12 cellular contexts compared by ENCODE assay signal in the genomic region with DNA sequence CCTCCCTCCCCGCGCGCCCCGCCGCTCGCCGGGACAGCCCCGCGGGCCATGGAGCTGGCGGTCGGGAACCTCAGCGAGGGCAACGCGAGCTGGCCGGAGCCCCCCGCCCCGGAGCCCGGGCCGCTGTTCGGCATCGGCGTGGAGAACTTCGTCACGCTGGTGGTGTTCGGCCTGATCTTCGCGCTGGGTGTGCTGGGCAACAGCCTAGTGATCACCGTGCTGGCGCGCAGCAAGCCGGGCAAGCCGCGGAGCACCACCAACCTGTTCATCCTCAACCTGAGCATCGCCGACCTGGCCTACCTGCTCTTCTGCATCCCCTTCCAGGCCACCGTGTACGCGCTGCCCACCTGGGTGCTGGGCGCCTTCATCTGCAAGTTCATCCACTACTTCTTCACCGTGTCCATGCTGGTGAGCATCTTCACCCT. TPM values are rescaled to one million over a fixed set of nuclear protein-coding genes. Genes with fewer than 3 reads are reported as not detected.
A peak's percentile ranks its signal among the peaks of the same experiment; 100 is the strongest.
DNase-seq lines count a peak whose midpoint lies in the region; ATAC-seq, FAIRE-seq and TF ChIP-seq lines count a peak whose summit lies in the region.
"Had no signal": no experiment of that assay in that cellular context is flagged by ENCODE, and none has a peak within 500 bp of the region (broad histone marks: within the 10 kb centered on the region; RNA-seq: fewer than 3 reads in every experiment).

No MANE protein-coding gene starts in this region.

- H3K27me3 ChIP-seq in SJCRH30 = no peaks in the 10 kb centered on the region

- TF ChIP-seq CTCF in chondrocyte (IDR thresholded peaks at IDR 0.05) (no peak), natural killer cell (IDR thresholded peaks at IDR 0.05) (no peak)

- peak; percentile 12 for DNase-seq in stimulated activated CD4-positive, alpha-beta T cell treated with anti-CD3 and anti-CD28 coated beads, Interleukin-15, amount 100 ng/mL, for 24 hours
- no peak for DNase-seq in stimulated activated CD4-positive, alpha-beta T cell treated with anti-CD3 and anti-CD28 coated beads, Interleukin-1b, Interleukin-23, amount 100 ng/mL, for 48 hours
- DNase-seq in chondrocyte (ENCODE audit: low spot score) (no peak), natural killer cell (no peak), SJCRH30 (no peak), NCI-H526 (lab: John Stamatoyannopoulos, UW) (no peak), H54 (ENCODE audit: insufficient read length, low spot score) (no peak)
- DNase-seq: NCI-H2029 treated with DMSO at 0.1 percent for 48 hours, SHP77 had no signal

- no peaks in the 10 kb centered on the region for H3K9me3 ChIP-seq in SJCRH30 (replicated peaks)

- H3K36me3 Mint-ChIP-seq in chondrocyte (ENCODE audit: low read depth) (peaks cover 1% of the 10 kb centered on the region), natural killer cell (peaks cover 14% of the 10 kb centered on the region)

- H3K27ac Mint-ChIP-seq in chondrocyte (ENCODE audit: unreplicated experiment) = no peak overlapping the region
- no peak overlapping the region for H3K27ac Mint-ChIP-seq in natural killer cell

- H3K9me3 Mint-ChIP-seq in chondrocyte (ENCODE audit: low read depth) = peaks cover 17% of the 10 kb centered on the region
- peaks cover 3 to 6% of the 10 kb centered on the region in 2 donors for H3K9me3 Mint-ChIP-seq in natural killer cell

- H3K4me3 Mint-ChIP-seq in chondrocyte (ENCODE audit: unreplicated experiment) (peak overlapping the region; percentile 7), natural killer cell (peak overlapping the region; percentile 63)

- intact Hi-C loops in natural killer cell (cut with micrococcal nuclease) = no loop called here

- FAIRE-seq in H54 (lab: Jason Lieb, UNC) = no peak

- no peak overlapping the region for H3K27ac ChIP-seq in SJCRH30

- peaks cover 73% of the 10 kb centered on the region for H3K27me3 Mint-ChIP-seq in chondrocyte (ENCODE audit: low read depth)
- peaks cover 51 to 63% of the 10 kb centered on the region in 2 donors for H3K27me3 Mint-ChIP-seq in natural killer cell (ENCODE audit: low read depth in 2 of 2)

- no peak for ATAC-seq in natural killer cell
- ATAC-seq in GM18517 (IDR thresholded peaks at IDR 0.05; ENCODE audit: unreplicated experiment) = no peak
- ATAC-seq: sciatic nerve had no signal

- H3K4me1 Mint-ChIP-seq in chondrocyte (ENCODE audit: low read depth) (peaks cover 13% of the 10 kb centered on the region), natural killer cell (peaks cover 13 to 16% of the 10 kb centered on the region in 2 donors)

- no peaks in the 10 kb centered on the region for H3K4me1 ChIP-seq in SJCRH30

- H3K4me3 ChIP-seq in SJCRH30 = no peak overlapping the region

- no peaks in the 10 kb centered on the region for H3K36me3 ChIP-seq in SJCRH30

- TF ChIP-seq POLR2A in H54 (IDR thresholded peaks at IDR 0.05; ENCODE audit: low read depth, low read length) = no peak

RNA-seq across cellular contexts. Expression of a gene that starts 0.9 kb away (rescaled TPM):
- total RNA-seq in chondrocyte = not detected in 3 replicates
- not detected for total RNA-seq in natural killer cell
- not detected in 2 replicates for total RNA-seq in SJCRH30 (2014; rRNA removed; shearing (Covaris generic))
- total RNA-seq: lower leg skin had no signal
